10 cellular contexts compared by ENCODE assay signal in genomic region chr22:44753189-44754042, GRCh38. TPM values are rescaled to one million over a fixed set of nuclear protein-coding genes. Genes with fewer than 3 reads are reported as not detected.
DNase-seq lines count a peak whose midpoint lies in the region; ATAC-seq, FAIRE-seq and TF ChIP-seq lines count a peak whose summit lies in the region.
"Had no signal": no experiment of that assay in that cellular context is flagged by ENCODE, and none has a peak within 500 bp of the region (broad histone marks: within the 10 kb centered on the region; RNA-seq: fewer than 3 reads in every experiment).

No MANE protein-coding gene starts in this region.

- in situ Hi-C loops in GM13976 (cut with MboI; ENCODE audit: low sequenced_read_pairs, unreplicated experiment), result no loop called here

- no peaks in the 10 kb centered on the region for H3K36me3 Mint-ChIP-seq in activated naive CD4-positive, alpha-beta T cell treated with anti-CD3 and anti-CD28 coated beads for 36 hours (ENCODE audit: low read depth)
- H3K36me3 Mint-ChIP-seq in chondrocyte (ENCODE audit: low read depth), result peaks cover 2% of the 10 kb centered on the region

- H3K36me3 ChIP-seq in left lung, result no peaks in the 10 kb centered on the region

- no peaks in the 10 kb centered on the region for H3K9me3 ChIP-seq in left lung

- peaks cover 6% of the 10 kb centered on the region for H3K4me1 Mint-ChIP-seq in activated naive CD4-positive, alpha-beta T cell treated with anti-CD3 and anti-CD28 coated beads for 36 hours (ENCODE audit: low read depth)
- H3K4me1 Mint-ChIP-seq in chondrocyte (ENCODE audit: low read depth), result peaks cover 13% of the 10 kb centered on the region

- TF ChIP-seq CTCF in chondrocyte (IDR thresholded peaks at IDR 0.05) (no peak), left lung (IDR thresholded peaks at IDR 0.05) (no peak), GM13976 (IDR thresholded peaks at IDR 0.05; ENCODE audit: borderline replicate concordance, control extremely low read depth, extremely low read depth, insufficient read depth, missing control alignments) (no peak)

- H3K4me1 ChIP-seq in left lung, result no peaks in the 10 kb centered on the region

- CTCF ChIA-PET in activated naive CD4-positive, alpha-beta T cell treated with anti-CD3 and anti-CD28 coated beads for 36 hours (lab: Charles Lee), result no interaction called here

- intact Hi-C loops in activated naive CD4-positive, alpha-beta T cell treated with anti-CD3 and anti-CD28 coated beads for 36 hours (cut with micrococcal nuclease), result no loop called here
- intact Hi-C loops in left lung (cut with DNase I), result no loop called here

- H3K4me3 ChIP-seq in left lung, result peak overlapping the region in 1 of 2 donors; percentile 39

- peaks cover 53% of the 10 kb centered on the region for H3K27me3 Mint-ChIP-seq in activated naive CD4-positive, alpha-beta T cell treated with anti-CD3 and anti-CD28 coated beads for 36 hours (ENCODE audit: low read depth)
- peaks cover 41% of the 10 kb centered on the region for H3K27me3 Mint-ChIP-seq in chondrocyte (ENCODE audit: low read depth)

- no peak for FAIRE-seq in urothelium cell line (lab: Jason Lieb, UNC)

- peak; percentile 39 for ATAC-seq in left lung

- H3K4me3 Mint-ChIP-seq in activated naive CD4-positive, alpha-beta T cell treated with anti-CD3 and anti-CD28 coated beads for 36 hours, result peak overlapping the region; percentile 69
- no peak overlapping the region for H3K4me3 Mint-ChIP-seq in chondrocyte (ENCODE audit: unreplicated experiment)

- peaks cover 0 to 72% of the 10 kb centered on the region in 2 donors for H3K27me3 ChIP-seq in left lung

- H3K27ac ChIP-seq in left lung, result no peak overlapping the region
- H3K27ac ChIP-seq in substantia nigra (ENCODE audit: low read depth, low read length, poor library complexity, severe bottlenecking), result no peak overlapping the region

- H3K9me3 Mint-ChIP-seq in activated naive CD4-positive, alpha-beta T cell treated with anti-CD3 and anti-CD28 coated beads for 36 hours, result peaks cover 2% of the 10 kb centered on the region
- H3K9me3 Mint-ChIP-seq in chondrocyte (ENCODE audit: low read depth), result peaks cover 7% of the 10 kb centered on the region

- no peak overlapping the region for H3K27ac Mint-ChIP-seq in activated naive CD4-positive, alpha-beta T cell treated with anti-CD3 and anti-CD28 coated beads for 36 hours
- H3K27ac Mint-ChIP-seq in chondrocyte (ENCODE audit: unreplicated experiment), result peak overlapping the region; percentile 2

- no peak for DNase-seq in activated naive CD4-positive, alpha-beta T cell treated with anti-CD3 and anti-CD28 coated beads for 36 hours
- DNase-seq in activated naive CD4-positive, alpha-beta T cell treated with Interleukin-2 at 50 U/mL for 16 hours, result no peak
- peak; percentile 13 for DNase-seq in chondrocyte (ENCODE audit: low spot score)
- peak in 1 of 2 donors; percentile 35 for DNase-seq in left lung
- peak; percentile 56 for DNase-seq in urothelium cell line (ENCODE audit: low spot score)
- no peak for DNase-seq in substantia nigra (lab: John Stamatoyannopoulos, UW)
- no peak for DNase-seq in GM13976 (ENCODE audit: low spot score)
- DNase-seq in stimulated activated CD8-positive, alpha-beta memory T cell treated with anti-CD3 and anti-CD28 coated beads, Interleukin-4, amount 100 ng/mL, for 48 hours, result no peak
- DNase-seq: activated CD4-positive, alpha-beta T cell treated with anti-CD3 and anti-CD28 coated beads for 48 hours; hypothalamus had no signal

RNA-seq across cellular contexts. Expression of gene ARHGAP8, which starts 1.0 kb away (rescaled TPM):
- total RNA-seq in activated naive CD4-positive, alpha-beta T cell treated with anti-CD3 and anti-CD28 coated beads for 36 hours, result 1 to 10 TPM; 1.6 to 2.7 TPM
- total RNA-seq in chondrocyte (0.25 to 0.58 TPM (median 0.51 TPM) in 3 replicates), left lung (10 to 100 TPM; 18.3 to 23.4 TPM)

RNA-seq across cellular contexts. Expression of gene PRR5, which starts 51.4 kb away (rescaled TPM):
- total RNA-seq in activated naive CD4-positive, alpha-beta T cell treated with anti-CD3 and anti-CD28 coated beads for 36 hours, result 10 to 100 TPM in 1 of 2 experiments, 1 to 10 TPM in 1; 7.9 to 10.2 TPM
- total RNA-seq in chondrocyte, result 10.6 to 17.2 TPM (median 15.1 TPM) in 3 replicates
- total RNA-seq in left lung, result 10 to 100 TPM in 1 of 2 donors, 1 to 10 TPM in 1; 7.1 to 11.0 TPM

Comparison
In these comparisons a context has a peak if more than half of its experiments do, and no peak if none do; other contexts are left out.
1. DNase-seq: peak in chondrocyte (single experiment) and urothelium cell line (single experiment); none in activated naive CD4-positive, alpha-beta T cell treated with anti-CD3 and anti-CD28 coated beads for 36 hours (single experiment), activated naive CD4-positive, alpha-beta T cell treated with Interleukin-2 at 50 U/mL for 16 hours (single experiment), substantia nigra (0 of 49), GM13976 (single experiment) and stimulated activated CD8-positive, alpha-beta memory T cell treated with anti-CD3 and anti-CD28 coated beads, Interleukin-4, amount 100 ng/mL, for 48 hours (single experiment).
2. RNA of gene ARHGAP8, which starts 1.0 kb away (total RNA-seq): 18.3 to 23.4 TPM in left lung; 1.6 to 2.7 TPM in activated naive CD4-positive, alpha-beta T cell treated with anti-CD3 and anti-CD28 coated beads for 36 hours and 0.25 to 0.58 TPM in chondrocyte; every median in the first group is over 4 times any median in the second.